12 cellular contexts compared by ENCODE assay signal in the genomic region with DNA sequence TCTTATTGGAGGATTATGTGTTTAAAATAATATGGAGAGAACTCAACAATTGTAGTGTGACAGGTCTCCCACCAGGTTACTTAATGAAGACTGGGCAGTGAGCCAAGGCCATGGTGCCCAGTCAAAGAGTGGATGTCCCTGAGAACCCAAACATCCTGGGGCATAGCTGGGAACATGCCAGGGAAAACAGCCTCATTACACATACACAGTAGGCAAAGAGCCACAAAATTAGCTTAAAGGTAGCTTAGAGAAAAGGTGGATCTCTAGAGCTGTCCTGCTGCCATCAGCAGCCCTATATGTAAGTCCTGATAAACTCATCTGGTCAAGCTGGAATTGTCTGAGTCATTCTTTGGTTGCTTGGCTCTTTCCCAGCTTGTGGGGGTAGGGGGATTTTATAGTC.
A peak's percentile ranks its signal among the peaks of the same experiment; 100 is the strongest.
DNase-seq lines count a peak whose midpoint lies in the region; ATAC-seq, FAIRE-seq and TF ChIP-seq lines count a peak whose summit lies in the region.
"Had no signal": no experiment of that assay in that cellular context is flagged by ENCODE, and none has a peak within 500 bp of the region (broad histone marks: within the 10 kb centered on the region; RNA-seq: fewer than 3 reads in every experiment).

No MANE protein-coding gene starts in this region.

- TF ChIP-seq RAD21 in K562 (CRISPR knock-in tag; conservative IDR thresholded peaks at IDR 0.05 in 1 of 2, IDR thresholded peaks at IDR 0.05 in 1 of 2) = no peak

- H3K79me2 ChIP-seq in K562 (ENCODE audit: control insufficient read depth, insufficient read depth, low read length) = no peaks in the 10 kb centered on the region

- FAIRE-seq in K562 (lab: Jason Lieb, UNC) = no peak

- no peak overlapping the region for H3K4me2 ChIP-seq in K562 (ENCODE audit: insufficient read depth, low read length)

- peaks cover 2 to 3% of the 10 kb centered on the region in 2 experiments; a peak in 1 of 5 replicates for H3K27me3 ChIP-seq in K562 (ENCODE audit: control insufficient read depth in 2 of 2, insufficient read depth in 2 of 2, low read length in 2 of 2)
- H3K27me3 ChIP-seq: cardiac muscle cell, SJSA1 had no signal

- no peaks in the 10 kb centered on the region for H3K9me1 ChIP-seq in K562 (ENCODE audit: control insufficient read depth, insufficient read depth, low read length)

- no peaks in the 10 kb centered on the region for H4K20me1 ChIP-seq in K562 (replicated peaks; ENCODE audit: control insufficient read depth, insufficient read depth, low read length)

- H3K9me3 ChIP-seq in K562 (replicated peaks; ENCODE audit: control insufficient read depth, insufficient read depth, low read depth, low read length) = no peaks in the 10 kb centered on the region
- H3K9me3 ChIP-seq: SJSA1 had no signal

- no peak for TF ChIP-seq EP300 in K562 (IDR thresholded peaks at IDR 0.05; ENCODE audit: low read length)

- no peaks in the 10 kb centered on the region for H3K36me3 ChIP-seq in K562 (ENCODE audit: control insufficient read depth, insufficient read depth, low read length)
- H3K36me3 ChIP-seq: cardiac muscle cell, SJSA1 had no signal

- no peak overlapping the region for H2AFZ ChIP-seq in K562 (ENCODE audit: low read depth, low read length)

- no peak overlapping the region for H3K9ac ChIP-seq in K562 (ENCODE audit: insufficient read depth in 1 of 2, low read depth in 2 of 2, low read length in 2 of 2)

- ATAC-seq in K562 = peak; percentile 69
- ATAC-seq in HG03039 (IDR thresholded peaks at IDR 0.05; ENCODE audit: unreplicated experiment) = no peak

- CTCF ChIA-PET in K562 (lab: Yijun Ruan, JAX; ENCODE audit: low intra/inter-chr PET ratio) = no interaction called here

- H3K27ac ChIP-seq in K562 (ENCODE audit: extremely low read depth, low read depth, low read length) = no peak overlapping the region
- H3K27ac ChIP-seq: cardiac muscle cell, SJSA1 had no signal

- no peak for TF ChIP-seq POLR2A in K562 (conservative IDR thresholded peaks at IDR 0.05)

- TF ChIP-seq CTCF in K562 (IDR thresholded peaks at IDR 0.05 in 2 of 3, conservative IDR thresholded peaks at IDR 0.05 in 1 of 3; ENCODE audit: insufficient read depth in 2 of 3, low read depth in 1 of 3, low read length in 3 of 3) = no peak

- POLR2A ChIA-PET in K562 (lab: Yijun Ruan, JAX) = no interaction called here

- peak; percentile 17 for DNase-seq in NCI-H187 treated with DMSO at 0.1 percent for 48 hours (lab: John Stamatoyannopoulos, UW)
- no peak for DNase-seq in NCI-H187 (lab: John Stamatoyannopoulos, UW)
- peak; percentile 50 for DNase-seq in NCI-H2196 (lab: John Stamatoyannopoulos, UW; ENCODE audit: unreplicated experiment)
- DNase-seq in K562 (ENCODE audit: extremely low read depth in 1 of 4, low spot score in 3 of 4) = peak in 2 of 4 experiments; percentile 13 to 15
- DNase-seq in GM03348 (ENCODE audit: low spot score) = no peak
- no peak for DNase-seq in activated CD8-positive, alpha-beta memory T cell treated with anti-CD3 and anti-CD28 coated beads, Interleukin-2, amount 50 U/mL, for 4 hours
- no peak for DNase-seq in middle frontal gyrus (ENCODE audit: extremely low spot score, low spot score)
- DNase-seq: 8988T, DND-41 had no signal

- no TSS peak for BruUV-seq in K562 (replicated peaks; lab: Mats Ljungman, UMichigan)

- intact Hi-C loops in K562 (cut with micrococcal nuclease) = loop anchor here (1.0 kb wide), 1 partner anchor 12 kb away; no protein-coding TSS in a partner anchor

- no peak overlapping the region for H3K4me3 ChIP-seq in K562
- H3K4me3 ChIP-seq: cardiac muscle cell, SJSA1 had no signal

- peaks cover 0 to 3% of the 10 kb centered on the region in 2 experiments; a peak in 1 of 5 replicates for H3K4me1 ChIP-seq in K562 (replicated peaks in 1 of 2; ENCODE audit: control insufficient read depth in 2 of 2, insufficient read depth in 2 of 2, low read length in 2 of 2)
- H3K4me1 ChIP-seq: SJSA1 had no signal

- in situ Hi-C loops in K562 (cut with MboI) = no loop called here

TF ChIP-seq in K562, 482 proteins besides CTCF, POLR2A, EP300 and RAD21:
- TF ChIP-seq, protein P1, sequence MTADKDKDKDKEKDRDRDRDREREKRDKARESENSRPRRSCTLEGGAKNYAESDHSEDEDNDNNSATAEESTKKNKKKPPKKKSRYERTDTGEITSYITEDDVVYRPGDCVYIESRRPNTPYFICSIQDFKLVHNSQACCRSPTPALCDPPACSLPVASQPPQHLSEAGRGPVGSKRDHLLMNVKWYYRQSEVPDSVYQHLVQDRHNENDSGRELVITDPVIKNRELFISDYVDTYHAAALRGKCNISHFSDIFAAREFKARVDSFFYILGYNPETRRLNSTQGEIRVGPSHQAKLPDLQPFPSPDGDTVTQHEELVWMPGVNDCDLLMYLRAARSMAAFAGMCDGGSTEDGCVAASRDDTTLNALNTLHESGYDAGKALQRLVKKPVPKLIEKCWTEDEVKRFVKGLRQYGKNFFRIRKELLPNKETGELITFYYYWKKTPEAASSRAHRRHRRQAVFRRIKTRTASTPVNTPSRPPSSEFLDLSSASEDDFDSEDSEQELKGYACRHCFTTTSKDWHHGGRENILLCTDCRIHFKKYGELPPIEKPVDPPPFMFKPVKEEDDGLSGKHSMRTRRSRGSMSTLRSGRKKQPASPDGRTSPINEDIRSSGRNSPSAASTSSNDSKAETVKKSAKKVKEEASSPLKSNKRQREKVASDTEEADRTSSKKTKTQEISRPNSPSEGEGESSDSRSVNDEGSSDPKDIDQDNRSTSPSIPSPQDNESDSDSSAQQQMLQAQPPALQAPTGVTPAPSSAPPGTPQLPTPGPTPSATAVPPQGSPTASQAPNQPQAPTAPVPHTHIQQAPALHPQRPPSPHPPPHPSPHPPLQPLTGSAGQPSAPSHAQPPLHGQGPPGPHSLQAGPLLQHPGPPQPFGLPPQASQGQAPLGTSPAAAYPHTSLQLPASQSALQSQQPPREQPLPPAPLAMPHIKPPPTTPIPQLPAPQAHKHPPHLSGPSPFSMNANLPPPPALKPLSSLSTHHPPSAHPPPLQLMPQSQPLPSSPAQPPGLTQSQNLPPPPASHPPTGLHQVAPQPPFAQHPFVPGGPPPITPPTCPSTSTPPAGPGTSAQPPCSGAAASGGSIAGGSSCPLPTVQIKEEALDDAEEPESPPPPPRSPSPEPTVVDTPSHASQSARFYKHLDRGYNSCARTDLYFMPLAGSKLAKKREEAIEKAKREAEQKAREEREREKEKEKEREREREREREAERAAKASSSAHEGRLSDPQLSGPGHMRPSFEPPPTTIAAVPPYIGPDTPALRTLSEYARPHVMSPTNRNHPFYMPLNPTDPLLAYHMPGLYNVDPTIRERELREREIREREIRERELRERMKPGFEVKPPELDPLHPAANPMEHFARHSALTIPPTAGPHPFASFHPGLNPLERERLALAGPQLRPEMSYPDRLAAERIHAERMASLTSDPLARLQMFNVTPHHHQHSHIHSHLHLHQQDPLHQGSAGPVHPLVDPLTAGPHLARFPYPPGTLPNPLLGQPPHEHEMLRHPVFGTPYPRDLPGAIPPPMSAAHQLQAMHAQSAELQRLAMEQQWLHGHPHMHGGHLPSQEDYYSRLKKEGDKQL (CRISPR knock-in tag; IDR thresholded peaks at IDR 0.05; ENCODE audit: borderline replicate concordance) = no peak
- TF ChIP-seq NFIC (IDR thresholded peaks at IDR 0.05) = peak; percentile 79

Comparison
In these comparisons a context has a peak if more than half of its experiments do, and no peak if none do; other contexts are left out.
1. DNase-seq: peak in NCI-H187 treated with DMSO at 0.1 percent for 48 hours (single experiment) and NCI-H2196 (single experiment); none in NCI-H187 (0 of 2), GM03348 (single experiment), activated CD8-positive, alpha-beta memory T cell treated with anti-CD3 and anti-CD28 coated beads, Interleukin-2, amount 50 U/mL, for 4 hours (single experiment) and middle frontal gyrus (single experiment).